ENCODE assay signal across 1 cellular context in the genomic region with DNA sequence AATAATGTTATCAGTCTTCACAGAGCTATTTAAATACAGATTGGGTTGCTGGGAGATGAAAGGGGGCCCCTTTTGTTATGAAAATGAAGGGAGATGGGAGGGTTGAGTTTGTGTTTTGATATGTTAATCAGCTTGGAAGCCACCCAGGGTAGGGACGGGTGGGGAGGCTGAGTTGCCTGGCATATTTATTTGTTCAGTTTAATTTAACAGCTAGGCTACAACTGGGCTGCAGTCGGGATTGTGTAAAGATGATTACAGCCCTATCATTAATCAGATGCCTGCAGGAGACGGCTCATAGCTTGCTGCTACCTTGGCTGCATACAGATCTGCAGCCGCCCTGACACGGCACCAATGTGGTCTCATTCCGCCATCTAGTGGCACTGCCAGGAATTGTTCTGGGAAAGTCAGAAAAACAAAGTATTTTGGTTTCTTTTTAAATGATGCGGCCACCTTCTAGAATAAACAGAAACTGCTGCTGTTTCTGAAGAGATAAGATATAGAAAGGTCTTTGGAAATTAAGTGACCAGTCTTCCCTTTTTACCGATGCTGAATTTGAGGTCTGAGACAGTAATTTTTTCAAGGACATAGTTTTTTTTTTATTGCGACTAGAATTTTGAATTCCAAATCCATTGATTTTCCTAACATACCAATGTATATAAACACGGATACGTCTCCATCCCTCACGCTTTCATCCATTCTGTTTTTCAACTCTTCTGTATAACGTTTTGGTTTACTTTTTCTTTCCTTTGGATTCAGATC.
TF ChIP-seq lines count a peak whose summit lies in the region.

No MANE protein-coding gene starts in this region.

TF ChIP-seq in IMR-90, 13 proteins besides CTCF, POLR2A, EP300 and RAD21 (continued from another document):
- TF ChIP-seq, protein P1, sequence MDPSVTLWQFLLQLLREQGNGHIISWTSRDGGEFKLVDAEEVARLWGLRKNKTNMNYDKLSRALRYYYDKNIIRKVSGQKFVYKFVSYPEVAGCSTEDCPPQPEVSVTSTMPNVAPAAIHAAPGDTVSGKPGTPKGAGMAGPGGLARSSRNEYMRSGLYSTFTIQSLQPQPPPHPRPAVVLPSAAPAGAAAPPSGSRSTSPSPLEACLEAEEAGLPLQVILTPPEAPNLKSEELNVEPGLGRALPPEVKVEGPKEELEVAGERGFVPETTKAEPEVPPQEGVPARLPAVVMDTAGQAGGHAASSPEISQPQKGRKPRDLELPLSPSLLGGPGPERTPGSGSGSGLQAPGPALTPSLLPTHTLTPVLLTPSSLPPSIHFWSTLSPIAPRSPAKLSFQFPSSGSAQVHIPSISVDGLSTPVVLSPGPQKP (IDR thresholded peaks at IDR 0.05; ENCODE audit: borderline replicate concordance, low read depth, low read length), result no peak
TF ChIP-seq in IMR-90: peak in this region for 1.
